In the genomic region with DNA sequence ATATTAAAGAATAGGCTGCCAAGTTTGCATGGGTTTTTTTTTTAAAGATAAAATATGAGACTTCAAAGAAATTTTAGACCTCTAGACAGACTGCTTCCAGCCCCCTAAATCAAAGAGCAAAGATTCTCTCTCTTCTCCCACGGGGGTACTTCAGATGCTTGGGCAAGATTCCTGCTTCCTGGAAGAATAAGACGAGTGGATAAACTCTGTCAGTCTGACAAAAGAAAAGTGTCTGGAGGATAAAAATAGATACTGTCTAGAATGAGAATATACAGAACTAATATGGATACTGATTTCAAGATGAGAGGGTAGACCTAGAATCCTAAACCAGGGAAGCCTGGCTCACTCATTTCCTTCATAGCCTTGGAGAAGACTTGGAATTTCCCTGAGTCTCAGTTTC, we compare ENCODE assay signal across 21 cellular contexts.
DNase-seq lines count a peak whose midpoint lies in the region; ATAC-seq, FAIRE-seq and TF ChIP-seq lines count a peak whose summit lies in the region.
"Had no signal": no experiment of that assay in that cellular context is flagged by ENCODE, and none has a peak within 500 bp of the region (broad histone marks: within the 10 kb centered on the region; RNA-seq: fewer than 3 reads in every experiment).

No MANE protein-coding gene starts in this region.

- dilution Hi-C loops in endothelial cell of umbilical vein (cut with MboI; ENCODE audit: extremely low pct_ligation_motif_present, low sequenced_read_pairs): no loop called here

- no peak overlapping the region for H3K9ac ChIP-seq in endothelial cell of umbilical vein (replicated peaks; ENCODE audit: extremely low read depth, insufficient read depth, low read length)

- H3K9me1 ChIP-seq in endothelial cell of umbilical vein (replicated peaks; ENCODE audit: control insufficient read depth, extremely low read depth, insufficient read depth, low read length): no peaks in the 10 kb centered on the region

- ATAC-seq in SK-N-SH treated with all-trans-retinoic acid at 6 μM for 48 hours: peak; percentile 76
- no peak for ATAC-seq in upper lobe of right lung
- ATAC-seq: HCT116; naive thymus-derived CD8-positive, alpha-beta T cell had no signal

- no peaks in the 10 kb centered on the region for H3K9me3 ChIP-seq in endothelial cell of umbilical vein (replicated peaks; ENCODE audit: control insufficient read depth, insufficient read depth, low read length)
- no peaks in the 10 kb centered on the region for H3K9me3 ChIP-seq in osteoblast (ENCODE audit: low read depth, low read length)
- no peaks in the 10 kb centered on the region for H3K9me3 ChIP-seq in upper lobe of right lung
- H3K9me3 ChIP-seq: ovary had no signal

- H3K27ac ChIP-seq in endothelial cell of umbilical vein (ENCODE audit: insufficient read depth, low read depth, low read length) (peak overlapping the region; percentile 3), osteoblast (ENCODE audit: low read depth, low read length) (peak overlapping the region; percentile 38), upper lobe of right lung (peak overlapping the region; percentile 47)

- H3K4me3 ChIP-seq in endothelial cell of umbilical vein (replicated peaks in 1 of 3; ENCODE audit: insufficient read depth in 1 of 3, low read depth in 1 of 3, low read length in 3 of 3) (no peak overlapping the region), osteoblast (ENCODE audit: insufficient read depth, low read length) (no peak overlapping the region), upper lobe of right lung (no peak overlapping the region)
- H3K4me3 ChIP-seq: ovary had no signal

- CTCF ChIA-PET in endothelial cell of umbilical vein (lab: Charles Lee): interaction anchor here (0.8 to 1.5 kb wide), 3 partner anchors 24 to 238 kb away, joined by 3 to 5 read pairs (median 3); no protein-coding TSS in a partner anchor

- POLR2A ChIA-PET in endothelial cell of umbilical vein (lab: Charles Lee): no interaction called here

- TF ChIP-seq CTCF in endothelial cell of umbilical vein (IDR thresholded peaks at IDR 0.05; ENCODE audit: extremely low read depth in 1 of 2, insufficient read depth in 1 of 2, low read depth in 1 of 2, low read length in 2 of 2) (no peak), osteoblast (IDR thresholded peaks at IDR 0.05; ENCODE audit: extremely low read depth, low read depth, low read length) (no peak), upper lobe of right lung (IDR thresholded peaks at IDR 0.05) (no peak)

- no peak for TF ChIP-seq POLR2A in endothelial cell of umbilical vein (IDR thresholded peaks at IDR 0.05; ENCODE audit: low read depth, low read length)

- DNase-seq in endothelial cell of umbilical vein (ENCODE audit: low read depth, low spot score) (no peak), osteoblast (ENCODE audit: insufficient read length, low spot score, missing footprints) (peak; percentile 32), upper lobe of right lung (no peak), NCI-H2081 treated with DMSO at 0.1 percent for 48 hours (lab: John Stamatoyannopoulos, UW) (no peak), Kasumi-1 (lab: John Stamatoyannopoulos, UW) (no peak), middle frontal gyrus (ENCODE audit: extremely low spot score, low spot score) (no peak)
- DNase-seq: activated CD4-positive, alpha-beta T cell treated with anti-CD3 and anti-CD28 coated beads for 1 hour; activated naive CD4-positive, alpha-beta T cell treated with anti-CD3 and anti-CD28 coated beads, Interleukin-2, amount 50 U/mL, for 16 hours; activated T-cell treated with anti-CD3 and anti-CD28 coated beads, Interleukin-2, amount 50 U/mL, for 48 hours; CD4-positive, alpha-beta memory T cell; cerebellar nuclear complex; effector CD8-positive, alpha-beta T cell; glutamatergic neuron; mammary epithelial cell; naive thymus-derived CD8-positive, alpha-beta T cell; NCI-H146; NCI-H69; ovary; SW 1271 had no signal

- H3K4me1 ChIP-seq in endothelial cell of umbilical vein (ENCODE audit: control insufficient read depth, extremely low read depth, insufficient read depth, low read length): peaks cover 12% of the 10 kb centered on the region
- H3K4me1 ChIP-seq in osteoblast (ENCODE audit: insufficient read depth, low read length): peaks cover 28% of the 10 kb centered on the region
- H3K4me1 ChIP-seq in upper lobe of right lung: peaks cover 13% of the 10 kb centered on the region

- no peaks in the 10 kb centered on the region for H3K27me3 ChIP-seq in endothelial cell of umbilical vein (ENCODE audit: control insufficient read depth in 2 of 2, insufficient read depth in 2 of 2, low read length in 2 of 2)
- no peaks in the 10 kb centered on the region for H3K27me3 ChIP-seq in osteoblast (ENCODE audit: insufficient read depth, low read length)
- H3K27me3 ChIP-seq in upper lobe of right lung: no peaks in the 10 kb centered on the region
- H3K27me3 ChIP-seq: ovary had no signal

- FAIRE-seq in endothelial cell of umbilical vein (lab: Jason Lieb, UNC): no peak

- H3K79me2 ChIP-seq in endothelial cell of umbilical vein (ENCODE audit: control insufficient read depth, insufficient read depth, low read length) (no peaks in the 10 kb centered on the region), osteoblast (ENCODE audit: insufficient read depth, low read length) (no peaks in the 10 kb centered on the region)

- BruUV-seq in endothelial cell of umbilical vein (replicated peaks; lab: Mats Ljungman, UMichigan): no TSS peak

- no peak overlapping the region for H3K4me2 ChIP-seq in endothelial cell of umbilical vein (ENCODE audit: insufficient read depth, low read length)
- H3K4me2 ChIP-seq in osteoblast (ENCODE audit: insufficient read depth, low read length): peak overlapping the region; percentile 6

- no peaks in the 10 kb centered on the region for H3K36me3 ChIP-seq in endothelial cell of umbilical vein (ENCODE audit: control insufficient read depth in 2 of 2, extremely low read depth in 1 of 2, insufficient read depth in 2 of 2, low read length in 2 of 2)
- H3K36me3 ChIP-seq in osteoblast (ENCODE audit: insufficient read depth, low read length): no peaks in the 10 kb centered on the region
- no peaks in the 10 kb centered on the region for H3K36me3 ChIP-seq in upper lobe of right lung
- H3K36me3 ChIP-seq: ovary had no signal

- H2AFZ ChIP-seq in endothelial cell of umbilical vein (ENCODE audit: low read depth, low read length) (no peak overlapping the region), osteoblast (ENCODE audit: low read length) (no peak overlapping the region)

- intact Hi-C loops in endothelial cell of umbilical vein (cut with micrococcal nuclease) (no loop called here), upper lobe of right lung (cut with DNase I) (no loop called here)

- H4K20me1 ChIP-seq in endothelial cell of umbilical vein (replicated peaks; ENCODE audit: control insufficient read depth, extremely low read depth, insufficient read depth, low read length): no peaks in the 10 kb centered on the region
- no peaks in the 10 kb centered on the region for H4K20me1 ChIP-seq in osteoblast (ENCODE audit: insufficient read depth, low read length)

TF ChIP-seq in SK-N-SH treated with all-trans-retinoic acid at 6 μM for 48 hours, 23 proteins besides CTCF, POLR2A, EP300 and RAD21 (continues in another document):
- TF ChIP-seq ZNF565 (CRISPR knock-in tag; conservative IDR thresholded peaks at IDR 0.05; ENCODE audit: low read depth) (no peak), ZC3H10 (CRISPR knock-in tag; IDR thresholded peaks at IDR 0.05) (peak; percentile 75), ZFP30 (CRISPR knock-in tag; IDR thresholded peaks at IDR 0.05) (no peak), ISL1 (CRISPR knock-in tag; IDR thresholded peaks at IDR 0.05) (peak; percentile 73), TOX (CRISPR knock-in tag; IDR thresholded peaks at IDR 0.05; ENCODE audit: borderline replicate concordance) (peak; percentile 88)
- TF ChIP-seq, protein P1, sequence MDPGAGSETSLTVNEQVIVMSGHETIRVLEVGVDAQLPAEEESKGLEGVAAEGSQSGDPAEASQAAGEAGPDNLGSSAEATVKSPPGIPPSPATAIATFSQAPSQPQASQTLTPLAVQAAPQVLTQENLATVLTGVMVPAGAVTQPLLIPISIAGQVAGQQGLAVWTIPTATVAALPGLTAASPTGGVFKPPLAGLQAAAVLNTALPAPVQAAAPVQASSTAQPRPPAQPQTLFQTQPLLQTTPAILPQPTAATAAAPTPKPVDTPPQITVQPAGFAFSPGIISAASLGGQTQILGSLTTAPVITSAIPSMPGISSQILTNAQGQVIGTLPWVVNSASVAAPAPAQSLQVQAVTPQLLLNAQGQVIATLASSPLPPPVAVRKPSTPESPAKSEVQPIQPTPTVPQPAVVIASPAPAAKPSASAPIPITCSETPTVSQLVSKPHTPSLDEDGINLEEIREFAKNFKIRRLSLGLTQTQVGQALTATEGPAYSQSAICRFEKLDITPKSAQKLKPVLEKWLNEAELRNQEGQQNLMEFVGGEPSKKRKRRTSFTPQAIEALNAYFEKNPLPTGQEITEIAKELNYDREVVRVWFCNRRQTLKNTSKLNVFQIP (CRISPR knock-in tag; IDR thresholded peaks at IDR 0.05; ENCODE audit: borderline replicate concordance, low read depth): 0 out of 2 replicates have a peak, but pooled peaks have one; percentile 47

TF ChIP-seq in endothelial cell of umbilical vein, 7 proteins besides CTCF, POLR2A, EP300 and RAD21:
- TF ChIP-seq JUN (IDR thresholded peaks at IDR 0.05; ENCODE audit: borderline replicate concordance, insufficient read depth, insufficient read length, low read depth) (no peak), MYC (IDR thresholded peaks at IDR 0.05; ENCODE audit: low read depth, low read length) (no peak), FOS (IDR thresholded peaks at IDR 0.05; ENCODE audit: borderline replicate concordance, insufficient read depth, low read length) (no peak), GATA2 (IDR thresholded peaks at IDR 0.05; ENCODE audit: insufficient read depth, insufficient read length, low read depth, low read length) (no peak), POLR2AphosphoS5 (IDR thresholded peaks at IDR 0.05; ENCODE audit: insufficient read depth, low read depth, low read length) (no peak), EZH2 (IDR thresholded peaks at IDR 0.05; ENCODE audit: borderline replicate concordance, low read depth, low read length, severe bottlenecking) (no peak)
- TF ChIP-seq, protein P2, sequence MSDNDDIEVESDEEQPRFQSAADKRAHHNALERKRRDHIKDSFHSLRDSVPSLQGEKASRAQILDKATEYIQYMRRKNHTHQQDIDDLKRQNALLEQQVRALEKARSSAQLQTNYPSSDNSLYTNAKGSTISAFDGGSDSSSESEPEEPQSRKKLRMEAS (IDR thresholded peaks at IDR 0.05; ENCODE audit: insufficient read depth, insufficient read length): no peak
TF ChIP-seq in endothelial cell of umbilical vein: peak in this region for 0.
